ENCODE assay signal across 22 cellular contexts in the genomic region with DNA sequence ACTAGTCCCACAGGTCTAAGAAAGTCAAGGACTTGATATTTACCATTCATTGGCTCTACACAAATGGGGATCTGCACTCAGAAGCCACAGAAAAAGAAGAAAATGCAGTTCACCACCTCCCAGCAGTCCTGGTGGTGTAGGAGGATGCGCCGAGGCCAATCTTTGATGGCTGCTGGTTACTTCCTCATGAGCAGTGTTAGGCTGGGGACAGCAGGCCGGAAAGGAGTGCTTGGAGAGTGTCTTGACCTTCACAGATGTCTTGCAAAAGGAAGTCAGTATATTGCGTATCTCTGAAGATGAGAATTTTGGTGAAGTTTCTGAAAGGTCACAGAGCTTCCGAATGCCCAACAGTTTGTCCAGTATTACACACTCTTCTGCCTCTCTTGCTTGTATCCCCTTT.
A peak's percentile ranks its signal among the peaks of the same experiment; 100 is the strongest.
DNase-seq lines count a peak whose midpoint lies in the region; ATAC-seq and TF ChIP-seq lines count a peak whose summit lies in the region.
"Had no signal": no experiment of that assay in that cellular context is flagged by ENCODE, and none has a peak within 500 bp of the region (broad histone marks: within the 10 kb centered on the region; RNA-seq: fewer than 3 reads in every experiment).

No MANE protein-coding gene starts in this region.

- H4K20me1 ChIP-seq in DND-41 (ENCODE audit: insufficient read depth, low read length): no peaks in the 10 kb centered on the region

- no peak overlapping the region for H3K23ac ChIP-seq in neuronal stem cell (ENCODE audit: low read depth, low read length, poor library complexity)

- WGBS in adrenal gland, 4 donors: 60 to 73% (median 68%) methylated on average over 5 of the region's 5 CpGs
- WGBS in neuronal stem cell (ENCODE audit: extremely low coverage in 2 of 2, insufficient read length in 2 of 2, insufficient replicate concordance in 1 of 2), 2 donors: no CpG with 5 or more reads among the region's 5 CpGs

- TF ChIP-seq CTCF in DND-41 (IDR thresholded peaks at IDR 0.05; ENCODE audit: borderline replicate concordance, extremely low read depth, low read length, poor library complexity, severe bottlenecking) (no peak), NB4 (IDR thresholded peaks at IDR 0.05; ENCODE audit: low read depth, low read length) (no peak), adrenal gland (IDR thresholded peaks at IDR 0.05) (no peak)

- H3K4me3 ChIP-seq in DND-41 (ENCODE audit: low read depth in 1 of 2, low read length in 2 of 2) (no peak overlapping the region), NB4 (ENCODE audit: low read depth, low read length) (no peak overlapping the region), adrenal gland (no peak overlapping the region), neuronal stem cell (ENCODE audit: low read length in 2 of 2) (no peak overlapping the region)
- H3K4me3 ChIP-seq: esophagus squamous epithelium, HAP-1, hepatocyte, MG63, SJCRH30, thoracic aorta, uterus had no signal

- no peak overlapping the region for H2AK5ac ChIP-seq in neuronal stem cell (ENCODE audit: low read depth, low read length)

- H4K8ac ChIP-seq in neuronal stem cell (ENCODE audit: low read depth, low read length): no peak overlapping the region

- intact Hi-C loops in adrenal gland (cut with DNase I): no loop called here

- H2BK120ac ChIP-seq in neuronal stem cell (ENCODE audit: low read depth, low read length): no peak overlapping the region

- DNase-seq in DND-41 (no peak), NB4 (ENCODE audit: low read depth) (peak; percentile 71), adrenal gland (peak in 5 of 7 donors; percentile 3 to 55 (median 28)), neuronal stem cell (ENCODE audit: low spot score) (no peak)
- DNase-seq in stimulated activated CD4-positive, alpha-beta T cell treated with anti-CD3 and anti-CD28 coated beads, Interleukin-4, amount 100 ng/mL, for 24 hours: no peak
- no peak for DNase-seq in activated CD4-positive, CD25-positive, alpha-beta regulatory T cell (lab: John Stamatoyannopoulos, UW)
- DNase-seq: activated CD4-positive, CD25-positive, alpha-beta regulatory T cell treated with anti-CD3 and anti-CD28 coated beads, Interleukin-2, amount 50 U/mL, for 72 hours; activated gamma-delta T cell treated with Interleukin-2 at 50 U/mL for 16 hours; CD8-positive, alpha-beta T cell; esophagus squamous epithelium; KG1; MG63; naive B cell; NCI-H146; NCI-H2107; SJCRH30; T-helper 1 cell; uterus had no signal

- H3K4me1 ChIP-seq in DND-41 (ENCODE audit: insufficient read depth, low read length) (no peaks in the 10 kb centered on the region), adrenal gland (replicated peaks in 1 of 2) (no peaks in the 10 kb centered on the region), neuronal stem cell (ENCODE audit: control insufficient read depth in 2 of 2, insufficient read depth in 1 of 2, low read depth in 1 of 2, low read length in 2 of 2) (peaks cover 0 to 1% of the 10 kb centered on the region in 2 donors)
- H3K4me1 ChIP-seq: HAP-1, SJCRH30 had no signal

- H4K91ac ChIP-seq in neuronal stem cell (ENCODE audit: low read depth, low read length, poor library complexity): no peak overlapping the region

- ATAC-seq in DND-41 (ENCODE audit: insufficient read depth, low read depth): no peak
- ATAC-seq in GM19023 (IDR thresholded peaks at IDR 0.05; ENCODE audit: unreplicated experiment): no peak
- ATAC-seq: CD8-positive, alpha-beta T cell had no signal

- no peaks in the 10 kb centered on the region for H3K79me1 ChIP-seq in neuronal stem cell (ENCODE audit: low read depth, low read length)

- peaks cover 19% of the 10 kb centered on the region for H3K9me3 ChIP-seq in DND-41 (ENCODE audit: insufficient read depth, low read length, severe bottlenecking)
- peaks cover 0 to 8% (median 0%) of the 10 kb centered on the region in 3 donors for H3K9me3 ChIP-seq in adrenal gland (replicated peaks in 1 of 3)
- H3K9me3 ChIP-seq in neuronal stem cell (replicated peaks in 1 of 2; ENCODE audit: control insufficient read depth in 2 of 2, insufficient read depth in 1 of 2, low read depth in 1 of 2, low read length in 2 of 2): peaks cover 0 to 7% of the 10 kb centered on the region in 2 donors
- H3K9me3 ChIP-seq: HAP-1 had no signal

- 0 out of 2 replicates have a peak overlapping the region, but pooled peaks have one; percentile 30 for H3K27ac ChIP-seq in DND-41 (ENCODE audit: low read length)
- no peak overlapping the region for H3K27ac ChIP-seq in adrenal gland
- no peak overlapping the region for H3K27ac ChIP-seq in neuronal stem cell (replicated peaks; ENCODE audit: low read length)
- H3K27ac ChIP-seq: esophagus squamous epithelium, hepatocyte, SJCRH30, thoracic aorta, uterus had no signal

- H3K36me3 ChIP-seq in DND-41 (ENCODE audit: insufficient read depth, low read length): no peaks in the 10 kb centered on the region
- no peaks in the 10 kb centered on the region for H3K36me3 ChIP-seq in adrenal gland (replicated peaks in 1 of 2)
- H3K36me3 ChIP-seq in neuronal stem cell (replicated peaks in 1 of 2; ENCODE audit: control insufficient read depth in 2 of 2, insufficient read depth in 2 of 2, low read length in 2 of 2): no peaks in the 10 kb centered on the region
- H3K36me3 ChIP-seq: esophagus squamous epithelium, HAP-1, MG63, SJCRH30, thoracic aorta, uterus had no signal

- no peak overlapping the region for H2BK12ac ChIP-seq in neuronal stem cell (ENCODE audit: low read length)

- H2AFZ ChIP-seq in DND-41 (ENCODE audit: low read depth, low read length) (peak overlapping the region; percentile 12; the same call in 1 of the 2 replicates), neuronal stem cell (ENCODE audit: low read length) (peak overlapping the region; percentile 2)
- H2AFZ ChIP-seq: hepatocyte had no signal

- H3K18ac ChIP-seq in neuronal stem cell (ENCODE audit: low read length): no peak overlapping the region

- H2BK15ac ChIP-seq in neuronal stem cell (ENCODE audit: low read length): no peak overlapping the region

- TF ChIP-seq POLR2A in NB4 (IDR thresholded peaks at IDR 0.05; ENCODE audit: extremely low read depth, insufficient read length) (no peak), adrenal gland (IDR thresholded peaks at IDR 0.05) (no peak)

- H3K79me2 ChIP-seq in DND-41 (ENCODE audit: insufficient read depth, low read length): no peaks in the 10 kb centered on the region
- H3K79me2 ChIP-seq: hepatocyte had no signal

- no peak overlapping the region for H3K14ac ChIP-seq in neuronal stem cell (ENCODE audit: low read length)

- no peak overlapping the region for H3K4ac ChIP-seq in neuronal stem cell (ENCODE audit: low read length)

- H3K9ac ChIP-seq in DND-41 (ENCODE audit: low read depth, low read length) (no peak overlapping the region), neuronal stem cell (ENCODE audit: low read depth, low read length, poor library complexity) (no peak overlapping the region)

- no peak overlapping the region for H3K4me2 ChIP-seq in DND-41 (ENCODE audit: insufficient read depth, low read length)
- no peak overlapping the region for H3K4me2 ChIP-seq in neuronal stem cell (ENCODE audit: insufficient read depth, low read length, poor library complexity, severe bottlenecking)
- H3K4me2 ChIP-seq: hepatocyte had no signal

- no peak overlapping the region for H2BK5ac ChIP-seq in neuronal stem cell (ENCODE audit: low read length)

- H3K27me3 ChIP-seq in DND-41 (ENCODE audit: insufficient read depth, low read length, poor library complexity) (no peaks in the 10 kb centered on the region), adrenal gland (no peaks in the 10 kb centered on the region), neuronal stem cell (ENCODE audit: control insufficient read depth in 3 of 3, insufficient read depth in 3 of 3, low read depth in 1 of 3, low read length in 3 of 3) (no peaks in the 10 kb centered on the region)
- H3K27me3 ChIP-seq: esophagus squamous epithelium, hepatocyte, MG63, SJCRH30, uterus had no signal

Comparison
In these comparisons a context has a peak if more than half of its experiments do, and no peak if none do; other contexts are left out.
1. DNase-seq: peak in NB4 (single experiment) and adrenal gland (5 of 7); none in DND-41 (single experiment), neuronal stem cell (single experiment), stimulated activated CD4-positive, alpha-beta T cell treated with anti-CD3 and anti-CD28 coated beads, Interleukin-4, amount 100 ng/mL, for 24 hours (single experiment) and activated CD4-positive, CD25-positive, alpha-beta regulatory T cell (0 of 4).